ENCODE assay signal across 1 cellular context in the genomic region with DNA sequence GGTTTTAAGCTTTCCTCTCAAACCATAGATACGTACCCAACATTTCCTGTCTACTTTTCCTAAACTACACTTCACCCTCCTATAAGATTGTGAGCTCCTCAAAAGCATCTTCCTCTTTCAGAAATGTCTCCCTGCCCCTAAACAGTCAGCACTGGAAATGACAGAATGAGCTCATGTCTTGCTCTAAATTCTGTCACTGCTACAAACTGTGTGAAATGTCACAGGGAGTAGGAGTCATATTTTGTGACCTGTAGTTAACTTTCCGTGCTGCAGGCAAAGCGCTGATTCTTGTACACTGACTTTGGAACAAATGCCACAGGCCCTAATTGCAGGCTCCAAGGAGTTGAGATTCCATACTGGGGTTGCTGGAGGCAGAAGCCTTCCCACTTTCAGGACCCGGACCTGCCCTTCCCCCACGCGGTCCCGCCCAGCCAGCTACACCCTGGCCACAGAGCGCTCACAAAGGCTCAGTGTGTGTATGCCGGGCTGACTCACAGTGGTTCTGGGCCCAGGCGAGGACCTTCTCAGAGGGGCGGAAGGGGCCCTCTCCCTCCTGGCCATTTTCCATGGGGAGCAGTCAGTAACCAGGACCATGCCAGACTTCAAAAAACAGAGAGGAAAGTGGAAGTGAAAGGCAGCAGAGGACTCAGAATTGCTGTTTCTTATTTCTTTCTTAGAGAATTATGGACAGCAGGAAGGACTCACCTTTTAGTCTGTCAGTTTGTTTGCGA.
TF ChIP-seq lines count a peak whose summit lies in the region.

No MANE protein-coding gene starts in this region.

TF ChIP-seq in HEK293, 187 proteins besides CTCF, POLR2A, EP300 and RAD21 (continued from another document):
- TF ChIP-seq, protein P1, sequence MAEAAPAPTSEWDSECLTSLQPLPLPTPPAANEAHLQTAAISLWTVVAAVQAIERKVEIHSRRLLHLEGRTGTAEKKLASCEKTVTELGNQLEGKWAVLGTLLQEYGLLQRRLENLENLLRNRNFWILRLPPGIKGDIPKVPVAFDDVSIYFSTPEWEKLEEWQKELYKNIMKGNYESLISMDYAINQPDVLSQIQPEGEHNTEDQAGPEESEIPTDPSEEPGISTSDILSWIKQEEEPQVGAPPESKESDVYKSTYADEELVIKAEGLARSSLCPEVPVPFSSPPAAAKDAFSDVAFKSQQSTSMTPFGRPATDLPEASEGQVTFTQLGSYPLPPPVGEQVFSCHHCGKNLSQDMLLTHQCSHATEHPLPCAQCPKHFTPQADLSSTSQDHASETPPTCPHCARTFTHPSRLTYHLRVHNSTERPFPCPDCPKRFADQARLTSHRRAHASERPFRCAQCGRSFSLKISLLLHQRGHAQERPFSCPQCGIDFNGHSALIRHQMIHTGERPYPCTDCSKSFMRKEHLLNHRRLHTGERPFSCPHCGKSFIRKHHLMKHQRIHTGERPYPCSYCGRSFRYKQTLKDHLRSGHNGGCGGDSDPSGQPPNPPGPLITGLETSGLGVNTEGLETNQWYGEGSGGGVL (tag by site-specific recombination; IDR thresholded peaks at IDR 0.05), result peak; percentile 34; the same call in 1 of the 2 replicates
- peak; percentile 58 for TF ChIP-seq ZEB2 (tag by site-specific recombination; IDR thresholded peaks at IDR 0.05)
- peak; percentile 92 for TF ChIP-seq ZNF449 (tag by site-specific recombination; IDR thresholded peaks at IDR 0.05)
- peak; percentile 40; the same call in 1 of the 2 replicates for TF ChIP-seq ZNF394 (tag by site-specific recombination; IDR thresholded peaks at IDR 0.05; ENCODE audit: borderline replicate concordance)
- TF ChIP-seq ZNF24 (tag by site-specific recombination; IDR thresholded peaks at IDR 0.05), result peak; percentile 74; the same call in 1 of the 2 replicates
